In the genomic region with DNA sequence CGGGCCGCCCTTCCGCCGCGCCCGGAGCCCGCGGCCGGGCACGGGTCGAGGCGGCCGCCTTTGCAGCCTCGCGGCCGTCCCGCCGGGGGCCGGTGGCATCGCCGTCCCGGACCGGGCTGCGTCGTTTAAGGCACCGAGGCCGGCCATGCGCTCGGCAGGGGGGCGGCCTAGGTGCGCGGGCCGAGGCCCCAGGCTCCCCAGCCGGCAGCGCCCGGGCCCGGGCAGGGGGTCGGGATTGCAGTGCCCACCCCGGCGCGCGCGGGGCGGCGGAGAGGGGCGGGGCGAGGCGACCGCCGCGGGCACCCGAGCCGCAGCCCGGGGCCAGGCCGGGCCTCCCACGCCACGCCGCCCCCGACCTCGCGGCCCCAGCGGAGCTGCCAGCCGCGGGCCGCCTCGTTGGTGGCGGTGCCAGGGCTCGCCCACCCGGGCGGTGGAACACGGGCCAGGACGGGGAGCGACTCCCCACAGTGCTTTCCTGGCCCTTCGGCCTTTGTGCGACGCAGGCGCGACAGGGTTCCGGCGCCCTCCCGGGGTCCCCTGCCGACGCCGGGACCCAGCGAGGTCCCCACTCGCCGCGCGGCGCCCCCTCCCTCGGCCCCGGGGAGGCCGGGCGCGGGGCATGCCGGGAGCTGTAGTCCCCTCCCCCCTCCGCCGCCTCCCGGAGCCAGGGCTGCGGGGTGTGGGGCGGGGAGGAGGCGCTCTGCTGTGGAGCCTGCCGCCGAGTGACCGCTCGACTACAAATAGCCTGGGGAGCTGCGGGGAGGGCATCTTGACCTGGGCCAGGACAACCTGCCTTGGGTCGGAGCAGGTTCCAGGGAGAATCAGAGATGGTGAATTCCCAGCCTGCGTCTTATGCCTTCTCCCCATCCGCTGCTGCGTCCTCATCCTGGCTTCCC, we compare ENCODE assay signal across 8 cellular contexts. TPM values are rescaled to one million over a fixed set of nuclear protein-coding genes. Genes with fewer than 3 reads are reported as not detected.
DNase-seq lines count a peak whose midpoint lies in the region; ATAC-seq, FAIRE-seq and TF ChIP-seq lines count a peak whose summit lies in the region.

No MANE protein-coding gene starts in this region.

- H3K36me3 Mint-ChIP-seq in activated naive CD4-positive, alpha-beta T cell treated with anti-CD3 and anti-CD28 coated beads, Interleukin-2, amount 50 U/mL, for 72 hours: peaks cover 30 to 38% of the 10 kb centered on the region in 2 donors

- ATAC-seq in GM21360 (IDR thresholded peaks at IDR 0.05; ENCODE audit: unreplicated experiment): peak; percentile 53
- peak; percentile 73 to 75 for ATAC-seq in activated naive CD4-positive, alpha-beta T cell treated with anti-CD3 and anti-CD28 coated beads, Interleukin-2, amount 50 U/mL, for 72 hours
- peak; percentile 91 for ATAC-seq in Right ventricle myocardium superior (ENCODE audit: poor library complexity)
- ATAC-seq in pancreas: peak; percentile 70 to 86 (median 80)

- H3K36me3 ChIP-seq in SJCRH30: peaks cover 40% of the 10 kb centered on the region
- H3K36me3 ChIP-seq in pancreas: peaks cover 0 to 26% (median 22%) of the 10 kb centered on the region in 3 donors
- H3K36me3 ChIP-seq in tibial artery: peaks cover 30 to 36% (median 33%) of the 10 kb centered on the region in 3 donors

- no peaks in the 10 kb centered on the region for H3K4me1 ChIP-seq in SJCRH30
- H3K4me1 ChIP-seq in pancreas: peaks cover 15 to 17% (median 15%) of the 10 kb centered on the region in 3 donors
- H3K4me1 ChIP-seq in tibial artery: peaks cover 0 to 33% (median 19%) of the 10 kb centered on the region in 4 donors

- H3K4me3 ChIP-seq in SJCRH30 (peak overlapping the region; percentile 97), pancreas (peak overlapping the region; percentile 68 to 94 (median 72)), tibial artery (peak overlapping the region; percentile 82 to 95)

- H3K27ac Mint-ChIP-seq in activated naive CD4-positive, alpha-beta T cell treated with anti-CD3 and anti-CD28 coated beads, Interleukin-2, amount 50 U/mL, for 72 hours: peak overlapping the region; percentile 83 to 86

- FAIRE-seq in HTR-8/SVneo (lab: Jason Lieb, UNC) (peak; percentile 83), pancreas (lab: Jason Lieb, UNC) (no peak)

- intact Hi-C loops in Right ventricle myocardium superior (cut with DNase I) (no loop called here), pancreas (cut with DNase I) (no loop called here), tibial artery (cut with DNase I; ENCODE audit: low total_unique reads) (no loop called here)

- H3K9me3 ChIP-seq in SJCRH30 (replicated peaks) (no peaks in the 10 kb centered on the region), pancreas (no peaks in the 10 kb centered on the region), tibial artery (no peaks in the 10 kb centered on the region)

- H3K9me3 Mint-ChIP-seq in activated naive CD4-positive, alpha-beta T cell treated with anti-CD3 and anti-CD28 coated beads, Interleukin-2, amount 50 U/mL, for 72 hours: no peaks in the 10 kb centered on the region

- DNase-seq in DMS53 (lab: John Stamatoyannopoulos, UW) (peak; percentile 88), HTR-8/SVneo (ENCODE audit: insufficient read length, low spot score) (peak; percentile 90), SJCRH30 (peak; percentile 70 to 73), Right ventricle myocardium superior (peak; percentile 89), pancreas (peak; percentile 67 to 90 (median 82)), tibial artery (peak; percentile 81 to 92)
- peak; percentile 74 to 77 for DNase-seq in activated naive CD4-positive, alpha-beta T cell treated with anti-CD3 and anti-CD28 coated beads, Interleukin-2, amount 50 U/mL, for 72 hours (ENCODE audit: low spot score in 2 of 2)

- H3K27me3 ChIP-seq in SJCRH30: no peaks in the 10 kb centered on the region
- no peaks in the 10 kb centered on the region for H3K27me3 ChIP-seq in pancreas
- no peaks in the 10 kb centered on the region for H3K27me3 ChIP-seq in tibial artery

- TF ChIP-seq CTCF in pancreas (IDR thresholded peaks at IDR 0.05): no peak
- no peak for TF ChIP-seq CTCF in tibial artery (IDR thresholded peaks at IDR 0.05)

- H3K27ac ChIP-seq in SJCRH30 (no peak overlapping the region), pancreas (peak overlapping the region; percentile 63 to 92 (median 80)), tibial artery (peak overlapping the region; percentile 88 to 91)

- WGBS in pancreas, 2 donors: 1% methylated on average over 28 to 111 of the region's 111 CpGs

RNA-seq across cellular contexts. Expression of a gene that starts 0.8 kb away (rescaled TPM):
- 112 and 116 TPM in 2 replicates for total RNA-seq in SJCRH30 (2014; rRNA removed; shearing (Covaris generic))
- 100 to 1,000 TPM; 130 to 134 TPM for total RNA-seq in activated naive CD4-positive, alpha-beta T cell treated with anti-CD3 and anti-CD28 coated beads, Interleukin-2, amount 50 U/mL, for 72 hours
- total RNA-seq in Right ventricle myocardium superior (63.3 TPM), pancreas (10 to 100 TPM; 45.5 to 72.8 (median 51.0) TPM)
- 10 to 100 TPM; 24.2 to 31.4 TPM for polyA plus RNA-seq in pancreas

RNA-seq across cellular contexts. Expression of a gene that starts 16.9 kb away (rescaled TPM):
- total RNA-seq in SJCRH30 (2014; rRNA removed; shearing (Covaris generic)): 25.8 and 28.6 TPM in 2 replicates
- total RNA-seq in activated naive CD4-positive, alpha-beta T cell treated with anti-CD3 and anti-CD28 coated beads, Interleukin-2, amount 50 U/mL, for 72 hours: 10 to 100 TPM; 36.3 to 39.1 TPM
- total RNA-seq in Right ventricle myocardium superior: 12.2 TPM
- 10 to 100 TPM; 17.0 to 30.1 (median 20.5) TPM for total RNA-seq in pancreas
- polyA plus RNA-seq in pancreas: 10 to 100 TPM; 42.2 to 51.6 TPM

RNA-seq across cellular contexts. Expression of a gene that starts 39.3 kb away (rescaled TPM):
- total RNA-seq in SJCRH30 (2014; rRNA removed; shearing (Covaris generic)): 1.7 and 1.8 TPM in 2 replicates
- total RNA-seq in activated naive CD4-positive, alpha-beta T cell treated with anti-CD3 and anti-CD28 coated beads, Interleukin-2, amount 50 U/mL, for 72 hours: not detected
- 2.0 TPM for total RNA-seq in Right ventricle myocardium superior
- under 1 TPM; 0.13 to 0.83 (median 0.33) TPM for total RNA-seq in pancreas
- 1 to 10 TPM in 1 of 2 donors, under 1 TPM in 1; 0.68 to 1.2 TPM for polyA plus RNA-seq in pancreas
